Comparison of ENCODE assay signal across 1 cellular context in genomic region chr22:26579331-26579886, GRCh38.
TF ChIP-seq lines count a peak whose summit lies in the region.

No MANE protein-coding gene starts in this region.

TF ChIP-seq in GM23338, 12 proteins besides CTCF, POLR2A, EP300 and RAD21 (continued from another document):
- no peak for TF ChIP-seq REST (IDR thresholded peaks at IDR 0.05; ENCODE audit: unreplicated experiment)
- TF ChIP-seq ZNF114 (CRISPR knock-in tag; IDR thresholded peaks at IDR 0.05), result no peak
- no peak for TF ChIP-seq JUNB (IDR thresholded peaks at IDR 0.05; ENCODE audit: unreplicated experiment)
- TF ChIP-seq POLR2AphosphoS5 (IDR thresholded peaks at IDR 0.05; ENCODE audit: low read depth), result no peak
- TF ChIP-seq CREB1 (CRISPR knock-in tag; IDR thresholded peaks at IDR 0.05; ENCODE audit: low read depth), result no peak
- TF ChIP-seq STAT1 (IDR thresholded peaks at IDR 0.05; ENCODE audit: unreplicated experiment), result no peak
- TF ChIP-seq ZNF462 (CRISPR knock-in tag; IDR thresholded peaks at IDR 0.05), result no peak
- TF ChIP-seq EZH2 (IDR thresholded peaks at IDR 0.05; ENCODE audit: low read depth, unreplicated experiment), result no peak
